ENCODE assay signal across 11 cellular contexts in the genomic region with DNA sequence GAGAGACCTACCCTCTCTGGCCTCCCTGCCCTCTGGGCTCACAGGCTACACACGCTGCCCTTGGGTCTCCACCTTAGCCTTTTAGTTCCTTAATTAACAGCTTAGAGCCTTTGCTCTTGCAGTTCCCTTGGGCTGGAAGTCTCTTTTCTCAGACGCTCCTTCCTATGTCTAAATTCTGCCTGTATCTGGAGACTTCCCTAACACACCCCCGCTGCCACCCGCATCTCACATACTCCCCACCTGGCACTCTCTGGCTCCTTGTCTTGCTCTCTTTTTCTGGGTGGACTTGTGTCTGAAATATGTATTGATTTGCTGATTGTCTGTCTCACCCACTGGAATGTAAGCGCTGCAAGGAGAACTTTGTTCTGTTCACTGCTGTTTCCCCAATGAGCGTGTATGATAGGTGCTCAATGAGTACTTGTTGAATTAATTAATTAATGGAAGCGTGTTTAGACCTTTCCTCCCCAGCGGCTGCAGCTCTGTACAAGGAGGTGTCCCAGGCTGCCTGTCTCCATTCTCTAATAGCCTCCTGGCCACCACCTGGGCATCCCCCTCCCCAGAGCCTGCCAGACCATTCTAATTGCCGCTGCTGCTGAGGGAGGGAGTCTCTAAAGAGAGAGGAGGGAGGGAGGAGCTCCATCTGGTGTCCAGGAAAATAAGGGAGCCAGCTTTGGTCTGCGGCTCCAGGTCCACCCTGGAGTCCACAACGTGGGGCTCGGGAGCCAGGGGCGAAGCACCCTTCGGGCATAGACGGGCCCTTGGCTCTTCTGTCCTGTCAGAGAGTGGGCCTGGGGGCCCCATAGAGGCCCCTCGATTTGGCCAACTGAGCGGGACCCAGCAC.
DNase-seq lines count a peak whose midpoint lies in the region; ATAC-seq and TF ChIP-seq lines count a peak whose summit lies in the region.
"Had no signal": no experiment of that assay in that cellular context is flagged by ENCODE, and none has a peak within 500 bp of the region (broad histone marks: within the 10 kb centered on the region; RNA-seq: fewer than 3 reads in every experiment).

No MANE protein-coding gene starts in this region.

- WGBS in GM23248 (ENCODE audit: low coverage in 1 of 2, low lambda C conversion rate in 2 of 2, missing lambda C conversion rate in 2 of 2), 2 experiments: 35 to 38% methylated on average over 17 of the region's 17 CpGs
- WGBS in trophoblast cell (ENCODE audit: extremely low coverage, insufficient coverage, insufficient read length): no CpG with 5 or more reads among the region's 17 CpGs

- in situ Hi-C loops in GM23248 (cut with MboI): no loop called here

- H3K4me3 Mint-ChIP-seq in CD8-positive, alpha-beta T cell: no peak overlapping the region

- H3K4ac ChIP-seq in trophoblast cell (ENCODE audit: low read depth, low read length): no peak overlapping the region

- H3K36me3 ChIP-seq in GM23248 (ENCODE audit: low read depth): no peaks in the 10 kb centered on the region
- peaks cover 0 to 1% of the 10 kb centered on the region in 2 experiments for H3K36me3 ChIP-seq in trophoblast cell (ENCODE audit: control insufficient read depth in 1 of 2, insufficient read depth in 2 of 2, low read length in 2 of 2)
- no peaks in the 10 kb centered on the region for H3K36me3 ChIP-seq in CD8-positive, alpha-beta T cell (ENCODE audit: insufficient read depth, low read length)

- H3K79me2 ChIP-seq in GM23248 (ENCODE audit: insufficient read depth): no peaks in the 10 kb centered on the region
- no peaks in the 10 kb centered on the region for H3K79me2 ChIP-seq in trophoblast cell (ENCODE audit: control insufficient read depth, insufficient read depth, low read length, poor library complexity)

- ATAC-seq in SK-N-SH treated with all-trans-retinoic acid at 6 μM for 48 hours (peak; percentile 57; the same call in 2 of the 3 replicates), left cardiac atrium (peak; percentile 70 to 75), HG02678 (IDR thresholded peaks at IDR 0.05; ENCODE audit: unreplicated experiment) (no peak)
- no peak for ATAC-seq in CD8-positive, alpha-beta T cell
- ATAC-seq: GM12878 had no signal

- intact Hi-C loops in left cardiac atrium (cut with DNase I): loop anchor here (5.0 to 10.0 kb wide), 4 partner anchors 96 to 283 kb away; a partner anchor contains a TSS
- intact Hi-C loops in CD8-positive, alpha-beta T cell (cut with DNase I, micrococcal nuclease): no loop called here

- H3K27ac Mint-ChIP-seq in CD8-positive, alpha-beta T cell: no peak overlapping the region
- H3K27ac Mint-ChIP-seq: IgD-negative memory B cell had no signal

- H3K18ac ChIP-seq in trophoblast cell (ENCODE audit: low read length): no peak overlapping the region

- no peaks in the 10 kb centered on the region for H3K9me3 Mint-ChIP-seq in CD8-positive, alpha-beta T cell
- H3K9me3 Mint-ChIP-seq: IgD-negative memory B cell had no signal

- no peak overlapping the region for H4K12ac ChIP-seq in trophoblast cell (ENCODE audit: low read depth, low read length)

- H3K4me3 ChIP-seq in GM23248 (no peak overlapping the region), trophoblast cell (ENCODE audit: low read depth, low read length) (no peak overlapping the region)
- no peak overlapping the region for H3K4me3 ChIP-seq in CD8-positive, alpha-beta T cell (ENCODE audit: low read depth, low read length)
- H3K4me3 ChIP-seq: GM12878 had no signal

- H3K9me2 ChIP-seq in GM23248 (ENCODE audit: insufficient read depth): no peaks in the 10 kb centered on the region

- H2BK5ac ChIP-seq in trophoblast cell (ENCODE audit: low read depth, low read length, poor library complexity): no peak overlapping the region

- H3K9ac ChIP-seq in GM23248: no peak overlapping the region
- no peak overlapping the region for H3K9ac ChIP-seq in trophoblast cell (ENCODE audit: low read length)

- no peak overlapping the region for H4K91ac ChIP-seq in trophoblast cell (ENCODE audit: low read depth, low read length)

- no peak overlapping the region for H2BK12ac ChIP-seq in trophoblast cell (ENCODE audit: low read length)

- H4K8ac ChIP-seq in trophoblast cell (ENCODE audit: low read depth, low read length): peak overlapping the region; percentile 20

- H3K27ac ChIP-seq in GM23248 (no peak overlapping the region), trophoblast cell (ENCODE audit: low read depth, low read length) (no peak overlapping the region)
- H3K27ac ChIP-seq in CD8-positive, alpha-beta T cell (ENCODE audit: low read depth, low read length): no peak overlapping the region

- no peaks in the 10 kb centered on the region for H3K79me1 ChIP-seq in trophoblast cell (ENCODE audit: low read length)

- H3F3A ChIP-seq in GM23248 (ENCODE audit: insufficient read depth): no peaks in the 10 kb centered on the region

- H2BK120ac ChIP-seq in trophoblast cell (ENCODE audit: insufficient read depth, low read length, poor library complexity): no peak overlapping the region

- POLR2A ChIA-PET in CD8-positive, alpha-beta T cell (lab: Charles Lee): no interaction called here

- no peak overlapping the region for H2AFZ ChIP-seq in GM23248
- H2AFZ ChIP-seq in trophoblast cell (ENCODE audit: insufficient read depth, low read length, poor library complexity): no peak overlapping the region

- H3K4me1 Mint-ChIP-seq in CD8-positive, alpha-beta T cell (ENCODE audit: low read depth): no peaks in the 10 kb centered on the region

- H3K36me3 Mint-ChIP-seq in CD8-positive, alpha-beta T cell: no peaks in the 10 kb centered on the region

- H4K20me1 ChIP-seq in GM23248 (ENCODE audit: insufficient read depth): no peaks in the 10 kb centered on the region

- H3K4me2 ChIP-seq in GM23248 (ENCODE audit: unreplicated experiment) (no peak overlapping the region), trophoblast cell (ENCODE audit: low read length) (peak overlapping the region; percentile 55)

- no peaks in the 10 kb centered on the region for H3K27me3 Mint-ChIP-seq in CD8-positive, alpha-beta T cell (ENCODE audit: low read depth)
- H3K27me3 Mint-ChIP-seq: IgD-negative memory B cell had no signal

- CTCF ChIA-PET in CD8-positive, alpha-beta T cell (lab: Charles Lee): no interaction called here

- no peak for TF ChIP-seq CTCF in CD8-positive, alpha-beta T cell (IDR thresholded peaks at IDR 0.05)

- H3K23ac ChIP-seq in trophoblast cell (ENCODE audit: low read length): no peak overlapping the region

- H3K4me1 ChIP-seq in GM23248 (ENCODE audit: insufficient read depth) (no peaks in the 10 kb centered on the region), trophoblast cell (ENCODE audit: control insufficient read depth in 1 of 2, insufficient read depth in 2 of 2, low read length in 2 of 2) (peaks cover 0 to 10% of the 10 kb centered on the region in 2 experiments)
- no peaks in the 10 kb centered on the region for H3K4me1 ChIP-seq in CD8-positive, alpha-beta T cell (ENCODE audit: insufficient read depth, low read length)

- DNase-seq in GM23248 (peak; percentile 11), left cardiac atrium (no peak), trophoblast cell (peak in 1 of 2 donors; percentile 14), T-helper 2 cell (no peak), NCI-H187 treated with DMSO at 0.1 percent for 48 hours (lab: John Stamatoyannopoulos, UW) (no peak)
- DNase-seq in CD8-positive, alpha-beta T cell: no peak
- DNase-seq: activated CD4-positive, CD25-positive, alpha-beta regulatory T cell had no signal

- no peak overlapping the region for H3K14ac ChIP-seq in trophoblast cell (ENCODE audit: low read length)

- H2AK5ac ChIP-seq in trophoblast cell (ENCODE audit: low read length): no peak overlapping the region

- no peaks in the 10 kb centered on the region for H3K9me3 ChIP-seq in GM23248 (ENCODE audit: low read depth)
- H3K9me3 ChIP-seq in trophoblast cell (ENCODE audit: insufficient read depth, low read depth, low read length): no peaks in the 10 kb centered on the region
- H3K9me3 ChIP-seq in CD8-positive, alpha-beta T cell (ENCODE audit: low read length): no peaks in the 10 kb centered on the region

- H3K27me3 ChIP-seq in GM23248 (replicated peaks; ENCODE audit: insufficient read depth) (peaks cover 67% of the 10 kb centered on the region), trophoblast cell (ENCODE audit: insufficient read depth, low read length) (peaks cover 4% of the 10 kb centered on the region)
- no peaks in the 10 kb centered on the region for H3K27me3 ChIP-seq in CD8-positive, alpha-beta T cell (ENCODE audit: insufficient read depth, low read length)

TF ChIP-seq in SK-N-SH treated with all-trans-retinoic acid at 6 μM for 48 hours, 23 proteins besides CTCF, POLR2A, EP300 and RAD21 (continues in another document):
- TF ChIP-seq RARB (CRISPR knock-in tag; IDR thresholded peaks at IDR 0.05) (no peak), ZNF8 (CRISPR knock-in tag; IDR thresholded peaks at IDR 0.05) (no peak), ZFP30 (CRISPR knock-in tag; IDR thresholded peaks at IDR 0.05) (no peak), SNAI2 (CRISPR knock-in tag; IDR thresholded peaks at IDR 0.05) (no peak), ZC3H10 (CRISPR knock-in tag; IDR thresholded peaks at IDR 0.05) (no peak), ZNF565 (CRISPR knock-in tag; conservative IDR thresholded peaks at IDR 0.05; ENCODE audit: low read depth) (no peak), TOX (CRISPR knock-in tag; IDR thresholded peaks at IDR 0.05; ENCODE audit: borderline replicate concordance) (no peak), ESRRG (CRISPR knock-in tag; IDR thresholded peaks at IDR 0.05) (no peak), OSR1 (CRISPR knock-in tag; IDR thresholded peaks at IDR 0.05) (no peak)
- TF ChIP-seq, protein P1, sequence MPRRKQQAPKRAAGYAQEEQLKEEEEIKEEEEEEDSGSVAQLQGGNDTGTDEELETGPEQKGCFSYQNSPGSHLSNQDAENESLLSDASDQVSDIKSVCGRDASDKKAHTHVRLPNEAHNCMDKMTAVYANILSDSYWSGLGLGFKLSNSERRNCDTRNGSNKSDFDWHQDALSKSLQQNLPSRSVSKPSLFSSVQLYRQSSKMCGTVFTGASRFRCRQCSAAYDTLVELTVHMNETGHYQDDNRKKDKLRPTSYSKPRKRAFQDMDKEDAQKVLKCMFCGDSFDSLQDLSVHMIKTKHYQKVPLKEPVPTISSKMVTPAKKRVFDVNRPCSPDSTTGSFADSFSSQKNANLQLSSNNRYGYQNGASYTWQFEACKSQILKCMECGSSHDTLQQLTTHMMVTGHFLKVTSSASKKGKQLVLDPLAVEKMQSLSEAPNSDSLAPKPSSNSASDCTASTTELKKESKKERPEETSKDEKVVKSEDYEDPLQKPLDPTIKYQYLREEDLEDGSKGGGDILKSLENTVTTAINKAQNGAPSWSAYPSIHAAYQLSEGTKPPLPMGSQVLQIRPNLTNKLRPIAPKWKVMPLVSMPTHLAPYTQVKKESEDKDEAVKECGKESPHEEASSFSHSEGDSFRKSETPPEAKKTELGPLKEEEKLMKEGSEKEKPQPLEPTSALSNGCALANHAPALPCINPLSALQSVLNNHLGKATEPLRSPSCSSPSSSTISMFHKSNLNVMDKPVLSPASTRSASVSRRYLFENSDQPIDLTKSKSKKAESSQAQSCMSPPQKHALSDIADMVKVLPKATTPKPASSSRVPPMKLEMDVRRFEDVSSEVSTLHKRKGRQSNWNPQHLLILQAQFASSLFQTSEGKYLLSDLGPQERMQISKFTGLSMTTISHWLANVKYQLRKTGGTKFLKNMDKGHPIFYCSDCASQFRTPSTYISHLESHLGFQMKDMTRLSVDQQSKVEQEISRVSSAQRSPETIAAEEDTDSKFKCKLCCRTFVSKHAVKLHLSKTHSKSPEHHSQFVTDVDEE (CRISPR knock-in tag; IDR thresholded peaks at IDR 0.05): no peak

Comparison
In these comparisons a context has a peak if more than half of its experiments do, and no peak if none do; other contexts are left out.
1. ATAC-seq: peak in SK-N-SH treated with all-trans-retinoic acid at 6 μM for 48 hours (single experiment) and left cardiac atrium (2 of 2); none in CD8-positive, alpha-beta T cell (single experiment) and HG02678 (single experiment).
2. intact Hi-C loops: an anchor here in left cardiac atrium (5.0 to 10.0 kb wide); none called in CD8-positive, alpha-beta T cell.